2 cellular contexts compared by ENCODE assay signal in the genomic region with DNA sequence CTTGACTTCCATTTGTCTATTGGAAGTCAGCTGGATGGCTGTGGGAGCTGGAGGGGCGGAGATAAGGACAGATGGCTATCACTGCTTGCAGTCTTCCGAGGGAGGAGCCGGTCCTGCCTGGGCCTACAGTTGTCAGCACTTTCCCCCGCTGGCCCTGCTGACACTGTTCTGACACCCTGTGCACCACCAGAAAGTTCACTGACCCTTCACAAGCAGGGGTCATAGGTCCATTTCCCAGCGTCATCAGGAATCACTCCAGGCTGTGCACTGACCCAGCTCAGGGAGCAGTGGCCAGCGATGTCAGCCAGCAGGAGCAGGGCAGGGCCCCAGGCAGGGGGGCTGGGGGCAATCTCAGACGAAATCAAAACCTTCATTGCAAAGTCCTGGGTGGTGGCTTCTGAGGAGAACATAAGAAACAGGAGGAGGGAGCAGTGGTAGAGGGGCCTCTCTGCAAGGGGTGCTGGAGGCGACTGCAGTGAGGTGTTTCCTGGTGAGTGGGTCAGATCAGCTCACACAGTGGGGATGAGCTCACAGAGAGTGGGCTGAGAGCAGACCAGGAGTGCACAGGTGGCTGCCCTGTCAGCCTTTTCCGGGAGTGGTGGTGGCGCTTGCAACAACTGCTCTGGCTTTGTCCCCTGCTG.
TF ChIP-seq lines count a peak whose summit lies in the region.

No MANE protein-coding gene starts in this region.

TF ChIP-seq in K562, 482 proteins besides CTCF, POLR2A, EP300 and RAD21 (continues in another document):
- 0 out of 2 replicates have a peak, but pooled peaks have one; percentile 37 for TF ChIP-seq ARID1B (IDR thresholded peaks at IDR 0.05)
- no peak for TF ChIP-seq SNRNP70 (optimal IDR thresholded peaks at IDR 0.05; ENCODE audit: low read depth, low read length)
- no peak for TF ChIP-seq TBP (optimal IDR thresholded peaks at IDR 0.05; ENCODE audit: low read depth, low read length)
- TF ChIP-seq TFAM (CRISPR knock-in tag; conservative IDR thresholded peaks at IDR 0.05) = no peak
- TF ChIP-seq DNMT1 (IDR thresholded peaks at IDR 0.05) = no peak
- no peak for TF ChIP-seq COPS2 (conservative IDR thresholded peaks at IDR 0.05)
- peak; percentile 33; the same call in 1 of the 2 replicates for TF ChIP-seq FOSL1 (tag; conservative IDR thresholded peaks at IDR 0.05)
- TF ChIP-seq NR2C2 (CRISPR knock-in tag; IDR thresholded peaks at IDR 0.05) = no peak
- peak; percentile 77 for TF ChIP-seq NR2C2 (tag; IDR thresholded peaks at IDR 0.05)
- TF ChIP-seq TAL1 (IDR thresholded peaks at IDR 0.05) = peak; percentile 35; the same call in 1 of the 2 replicates
- no peak for TF ChIP-seq NR2C1 (IDR thresholded peaks at IDR 0.05)
- peak; percentile 77; the same call in 1 of the 2 replicates for TF ChIP-seq NR2C1 (tag; IDR thresholded peaks at IDR 0.05)
- TF ChIP-seq STAT5A (IDR thresholded peaks at IDR 0.05; ENCODE audit: borderline replicate concordance, low read length) = no peak
- TF ChIP-seq, protein P1, sequence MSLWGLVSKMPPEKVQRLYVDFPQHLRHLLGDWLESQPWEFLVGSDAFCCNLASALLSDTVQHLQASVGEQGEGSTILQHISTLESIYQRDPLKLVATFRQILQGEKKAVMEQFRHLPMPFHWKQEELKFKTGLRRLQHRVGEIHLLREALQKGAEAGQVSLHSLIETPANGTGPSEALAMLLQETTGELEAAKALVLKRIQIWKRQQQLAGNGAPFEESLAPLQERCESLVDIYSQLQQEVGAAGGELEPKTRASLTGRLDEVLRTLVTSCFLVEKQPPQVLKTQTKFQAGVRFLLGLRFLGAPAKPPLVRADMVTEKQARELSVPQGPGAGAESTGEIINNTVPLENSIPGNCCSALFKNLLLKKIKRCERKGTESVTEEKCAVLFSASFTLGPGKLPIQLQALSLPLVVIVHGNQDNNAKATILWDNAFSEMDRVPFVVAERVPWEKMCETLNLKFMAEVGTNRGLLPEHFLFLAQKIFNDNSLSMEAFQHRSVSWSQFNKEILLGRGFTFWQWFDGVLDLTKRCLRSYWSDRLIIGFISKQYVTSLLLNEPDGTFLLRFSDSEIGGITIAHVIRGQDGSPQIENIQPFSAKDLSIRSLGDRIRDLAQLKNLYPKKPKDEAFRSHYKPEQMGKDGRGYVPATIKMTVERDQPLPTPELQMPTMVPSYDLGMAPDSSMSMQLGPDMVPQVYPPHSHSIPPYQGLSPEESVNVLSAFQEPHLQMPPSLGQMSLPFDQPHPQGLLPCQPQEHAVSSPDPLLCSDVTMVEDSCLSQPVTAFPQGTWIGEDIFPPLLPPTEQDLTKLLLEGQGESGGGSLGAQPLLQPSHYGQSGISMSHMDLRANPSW (CRISPR knock-in tag; IDR thresholded peaks at IDR 0.05) = no peak
- TF ChIP-seq, protein P2, sequence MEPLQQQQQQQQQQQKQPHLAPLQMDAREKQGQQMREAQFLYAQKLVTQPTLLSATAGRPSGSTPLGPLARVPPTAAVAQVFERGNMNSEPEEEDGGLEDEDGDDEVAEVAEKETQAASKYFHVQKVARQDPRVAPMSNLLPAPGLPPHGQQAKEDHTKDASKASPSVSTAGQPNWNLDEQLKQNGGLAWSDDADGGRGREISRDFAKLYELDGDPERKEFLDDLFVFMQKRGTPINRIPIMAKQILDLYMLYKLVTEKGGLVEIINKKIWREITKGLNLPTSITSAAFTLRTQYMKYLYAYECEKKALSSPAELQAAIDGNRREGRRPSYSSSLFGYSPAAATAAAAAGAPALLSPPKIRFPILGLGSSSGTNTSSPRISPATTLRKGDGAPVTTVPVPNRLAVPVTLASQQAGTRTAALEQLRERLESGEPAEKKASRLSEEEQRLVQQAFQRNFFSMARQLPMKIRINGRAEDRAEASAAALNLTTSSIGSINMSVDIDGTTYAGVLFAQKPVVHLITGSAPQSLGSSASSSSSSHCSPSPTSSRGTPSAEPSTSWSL (CRISPR knock-in tag; IDR thresholded peaks at IDR 0.05; ENCODE audit: borderline replicate concordance) = no peak
- TF ChIP-seq POLR3A (IDR thresholded peaks at IDR 0.05; ENCODE audit: borderline replicate concordance, extremely low read depth, insufficient read depth, insufficient read length) = no peak
- no peak for TF ChIP-seq ZKSCAN3 (CRISPR knock-in tag; IDR thresholded peaks at IDR 0.05)
- TF ChIP-seq CCNT2 (IDR thresholded peaks at IDR 0.05; ENCODE audit: borderline replicate concordance, extremely low read depth, insufficient read length, low read depth, low read length) = no peak
- no peak for TF ChIP-seq MECOM (CRISPR knock-in tag; IDR thresholded peaks at IDR 0.05)
- TF ChIP-seq ZBTB17 (CRISPR knock-in tag; IDR thresholded peaks at IDR 0.05) = no peak
- TF ChIP-seq, protein P3, sequence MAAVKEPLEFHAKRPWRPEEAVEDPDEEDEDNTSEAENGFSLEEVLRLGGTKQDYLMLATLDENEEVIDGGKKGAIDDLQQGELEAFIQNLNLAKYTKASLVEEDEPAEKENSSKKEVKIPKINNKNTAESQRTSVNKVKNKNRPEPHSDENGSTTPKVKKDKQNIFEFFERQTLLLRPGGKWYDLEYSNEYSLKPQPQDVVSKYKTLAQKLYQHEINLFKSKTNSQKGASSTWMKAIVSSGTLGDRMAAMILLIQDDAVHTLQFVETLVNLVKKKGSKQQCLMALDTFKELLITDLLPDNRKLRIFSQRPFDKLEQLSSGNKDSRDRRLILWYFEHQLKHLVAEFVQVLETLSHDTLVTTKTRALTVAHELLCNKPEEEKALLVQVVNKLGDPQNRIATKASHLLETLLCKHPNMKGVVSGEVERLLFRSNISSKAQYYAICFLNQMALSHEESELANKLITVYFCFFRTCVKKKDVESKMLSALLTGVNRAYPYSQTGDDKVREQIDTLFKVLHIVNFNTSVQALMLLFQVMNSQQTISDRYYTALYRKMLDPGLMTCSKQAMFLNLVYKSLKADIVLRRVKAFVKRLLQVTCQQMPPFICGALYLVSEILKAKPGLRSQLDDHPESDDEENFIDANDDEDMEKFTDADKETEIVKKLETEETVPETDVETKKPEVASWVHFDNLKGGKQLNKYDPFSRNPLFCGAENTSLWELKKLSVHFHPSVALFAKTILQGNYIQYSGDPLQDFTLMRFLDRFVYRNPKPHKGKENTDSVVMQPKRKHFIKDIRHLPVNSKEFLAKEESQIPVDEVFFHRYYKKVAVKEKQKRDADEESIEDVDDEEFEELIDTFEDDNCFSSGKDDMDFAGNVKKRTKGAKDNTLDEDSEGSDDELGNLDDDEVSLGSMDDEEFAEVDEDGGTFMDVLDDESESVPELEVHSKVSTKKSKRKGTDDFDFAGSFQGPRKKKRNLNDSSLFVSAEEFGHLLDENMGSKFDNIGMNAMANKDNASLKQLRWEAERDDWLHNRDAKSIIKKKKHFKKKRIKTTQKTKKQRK (IDR thresholded peaks at IDR 0.05; ENCODE audit: borderline replicate concordance, low read depth, low read length) = no peak
- TF ChIP-seq SMAD2 (IDR thresholded peaks at IDR 0.05; ENCODE audit: low read depth, low read length) = no peak
- TF ChIP-seq DMBX1 (CRISPR knock-in tag; IDR thresholded peaks at IDR 0.05; ENCODE audit: borderline replicate concordance) = no peak
- no peak for TF ChIP-seq TAF15 (IDR thresholded peaks at IDR 0.05; ENCODE audit: low read depth, low read length)
- TF ChIP-seq SIN3B (IDR thresholded peaks at IDR 0.05; ENCODE audit: low read depth) = no peak
- peak; percentile 8 for TF ChIP-seq MEIS2 (IDR thresholded peaks at IDR 0.05; ENCODE audit: partially characterized antibody)

TF ChIP-seq in HepG2, 621 proteins besides CTCF, POLR2A, EP300 and RAD21 (continues in another document):
- TF ChIP-seq, protein P4, sequence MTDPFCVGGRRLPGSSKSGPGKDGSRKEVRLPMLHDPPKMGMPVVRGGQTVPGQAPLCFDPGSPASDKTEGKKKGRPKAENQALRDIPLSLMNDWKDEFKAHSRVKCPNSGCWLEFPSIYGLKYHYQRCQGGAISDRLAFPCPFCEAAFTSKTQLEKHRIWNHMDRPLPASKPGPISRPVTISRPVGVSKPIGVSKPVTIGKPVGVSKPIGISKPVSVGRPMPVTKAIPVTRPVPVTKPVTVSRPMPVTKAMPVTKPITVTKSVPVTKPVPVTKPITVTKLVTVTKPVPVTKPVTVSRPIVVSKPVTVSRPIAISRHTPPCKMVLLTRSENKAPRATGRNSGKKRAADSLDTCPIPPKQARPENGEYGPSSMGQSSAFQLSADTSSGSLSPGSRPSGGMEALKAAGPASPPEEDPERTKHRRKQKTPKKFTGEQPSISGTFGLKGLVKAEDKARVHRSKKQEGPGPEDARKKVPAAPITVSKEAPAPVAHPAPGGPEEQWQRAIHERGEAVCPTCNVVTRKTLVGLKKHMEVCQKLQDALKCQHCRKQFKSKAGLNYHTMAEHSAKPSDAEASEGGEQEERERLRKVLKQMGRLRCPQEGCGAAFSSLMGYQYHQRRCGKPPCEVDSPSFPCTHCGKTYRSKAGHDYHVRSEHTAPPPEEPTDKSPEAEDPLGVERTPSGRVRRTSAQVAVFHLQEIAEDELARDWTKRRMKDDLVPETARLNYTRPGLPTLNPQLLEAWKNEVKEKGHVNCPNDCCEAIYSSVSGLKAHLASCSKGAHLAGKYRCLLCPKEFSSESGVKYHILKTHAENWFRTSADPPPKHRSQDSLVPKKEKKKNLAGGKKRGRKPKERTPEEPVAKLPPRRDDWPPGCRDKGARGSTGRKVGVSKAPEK (CRISPR knock-in tag; IDR thresholded peaks at IDR 0.05; ENCODE audit: borderline replicate concordance) = 0 out of 2 replicates have a peak, but pooled peaks have one; percentile 35
- TF ChIP-seq, protein P5, sequence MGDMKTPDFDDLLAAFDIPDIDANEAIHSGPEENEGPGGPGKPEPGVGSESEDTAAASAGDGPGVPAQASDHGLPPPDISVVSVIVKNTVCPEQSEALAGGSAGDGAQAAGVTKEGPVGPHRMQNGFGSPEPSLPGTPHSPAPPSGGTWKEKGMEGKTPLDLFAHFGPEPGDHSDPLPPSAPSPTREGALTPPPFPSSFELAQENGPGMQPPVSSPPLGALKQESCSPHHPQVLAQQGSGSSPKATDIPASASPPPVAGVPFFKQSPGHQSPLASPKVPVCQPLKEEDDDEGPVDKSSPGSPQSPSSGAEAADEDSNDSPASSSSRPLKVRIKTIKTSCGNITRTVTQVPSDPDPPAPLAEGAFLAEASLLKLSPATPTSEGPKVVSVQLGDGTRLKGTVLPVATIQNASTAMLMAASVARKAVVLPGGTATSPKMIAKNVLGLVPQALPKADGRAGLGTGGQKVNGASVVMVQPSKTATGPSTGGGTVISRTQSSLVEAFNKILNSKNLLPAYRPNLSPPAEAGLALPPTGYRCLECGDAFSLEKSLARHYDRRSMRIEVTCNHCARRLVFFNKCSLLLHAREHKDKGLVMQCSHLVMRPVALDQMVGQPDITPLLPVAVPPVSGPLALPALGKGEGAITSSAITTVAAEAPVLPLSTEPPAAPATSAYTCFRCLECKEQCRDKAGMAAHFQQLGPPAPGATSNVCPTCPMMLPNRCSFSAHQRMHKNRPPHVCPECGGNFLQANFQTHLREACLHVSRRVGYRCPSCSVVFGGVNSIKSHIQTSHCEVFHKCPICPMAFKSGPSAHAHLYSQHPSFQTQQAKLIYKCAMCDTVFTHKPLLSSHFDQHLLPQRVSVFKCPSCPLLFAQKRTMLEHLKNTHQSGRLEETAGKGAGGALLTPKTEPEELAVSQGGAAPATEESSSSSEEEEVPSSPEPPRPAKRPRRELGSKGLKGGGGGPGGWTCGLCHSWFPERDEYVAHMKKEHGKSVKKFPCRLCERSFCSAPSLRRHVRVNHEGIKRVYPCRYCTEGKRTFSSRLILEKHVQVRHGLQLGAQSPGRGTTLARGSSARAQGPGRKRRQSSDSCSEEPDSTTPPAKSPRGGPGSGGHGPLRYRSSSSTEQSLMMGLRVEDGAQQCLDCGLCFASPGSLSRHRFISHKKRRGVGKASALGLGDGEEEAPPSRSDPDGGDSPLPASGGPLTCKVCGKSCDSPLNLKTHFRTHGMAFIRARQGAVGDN (CRISPR knock-in tag; IDR thresholded peaks at IDR 0.05) = peak; percentile 74
- TF ChIP-seq MTA1 (CRISPR knock-in tag; IDR thresholded peaks at IDR 0.05; ENCODE audit: borderline replicate concordance) = peak; percentile 84; the same call in 1 of the 2 replicates
- TF ChIP-seq, protein P6, sequence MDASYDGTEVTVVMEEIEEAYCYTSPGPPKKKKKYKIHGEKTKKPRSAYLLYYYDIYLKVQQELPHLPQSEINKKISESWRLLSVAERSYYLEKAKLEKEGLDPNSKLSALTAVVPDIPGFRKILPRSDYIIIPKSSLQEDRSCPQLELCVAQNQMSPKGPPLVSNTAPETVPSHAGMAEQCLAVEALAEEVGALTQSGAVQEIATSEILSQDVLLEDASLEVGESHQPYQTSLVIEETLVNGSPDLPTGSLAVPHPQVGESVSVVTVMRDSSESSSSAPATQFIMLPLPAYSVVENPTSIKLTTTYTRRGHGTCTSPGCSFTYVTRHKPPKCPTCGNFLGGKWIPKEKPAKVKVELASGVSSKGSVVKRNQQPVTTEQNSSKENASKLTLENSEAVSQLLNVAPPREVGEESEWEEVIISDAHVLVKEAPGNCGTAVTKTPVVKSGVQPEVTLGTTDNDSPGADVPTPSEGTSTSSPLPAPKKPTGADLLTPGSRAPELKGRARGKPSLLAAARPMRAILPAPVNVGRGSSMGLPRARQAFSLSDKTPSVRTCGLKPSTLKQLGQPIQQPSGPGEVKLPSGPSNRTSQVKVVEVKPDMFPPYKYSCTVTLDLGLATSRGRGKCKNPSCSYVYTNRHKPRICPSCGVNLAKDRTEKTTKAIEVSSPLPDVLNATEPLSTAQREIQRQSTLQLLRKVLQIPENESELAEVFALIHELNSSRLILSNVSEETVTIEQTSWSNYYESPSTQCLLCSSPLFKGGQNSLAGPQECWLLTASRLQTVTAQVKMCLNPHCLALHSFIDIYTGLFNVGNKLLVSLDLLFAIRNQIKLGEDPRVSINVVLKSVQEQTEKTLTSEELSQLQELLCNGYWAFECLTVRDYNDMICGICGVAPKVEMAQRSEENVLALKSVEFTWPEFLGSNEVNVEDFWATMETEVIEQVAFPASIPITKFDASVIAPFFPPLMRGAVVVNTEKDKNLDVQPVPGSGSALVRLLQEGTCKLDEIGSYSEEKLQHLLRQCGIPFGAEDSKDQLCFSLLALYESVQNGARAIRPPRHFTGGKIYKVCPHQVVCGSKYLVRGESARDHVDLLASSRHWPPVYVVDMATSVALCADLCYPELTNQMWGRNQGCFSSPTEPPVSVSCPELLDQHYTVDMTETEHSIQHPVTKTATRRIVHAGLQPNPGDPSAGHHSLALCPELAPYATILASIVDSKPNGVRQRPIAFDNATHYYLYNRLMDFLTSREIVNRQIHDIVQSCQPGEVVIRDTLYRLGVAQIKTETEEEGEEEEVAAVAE (CRISPR knock-in tag; IDR thresholded peaks at IDR 0.05; ENCODE audit: borderline replicate concordance) = no peak
- TF ChIP-seq, protein P7, sequence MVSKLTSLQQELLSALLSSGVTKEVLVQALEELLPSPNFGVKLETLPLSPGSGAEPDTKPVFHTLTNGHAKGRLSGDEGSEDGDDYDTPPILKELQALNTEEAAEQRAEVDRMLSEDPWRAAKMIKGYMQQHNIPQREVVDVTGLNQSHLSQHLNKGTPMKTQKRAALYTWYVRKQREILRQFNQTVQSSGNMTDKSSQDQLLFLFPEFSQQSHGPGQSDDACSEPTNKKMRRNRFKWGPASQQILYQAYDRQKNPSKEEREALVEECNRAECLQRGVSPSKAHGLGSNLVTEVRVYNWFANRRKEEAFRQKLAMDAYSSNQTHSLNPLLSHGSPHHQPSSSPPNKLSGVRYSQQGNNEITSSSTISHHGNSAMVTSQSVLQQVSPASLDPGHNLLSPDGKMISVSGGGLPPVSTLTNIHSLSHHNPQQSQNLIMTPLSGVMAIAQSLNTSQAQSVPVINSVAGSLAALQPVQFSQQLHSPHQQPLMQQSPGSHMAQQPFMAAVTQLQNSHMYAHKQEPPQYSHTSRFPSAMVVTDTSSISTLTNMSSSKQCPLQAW (CRISPR knock-in tag; IDR thresholded peaks at IDR 0.05) = peak; percentile 77
